In the genomic region with DNA sequence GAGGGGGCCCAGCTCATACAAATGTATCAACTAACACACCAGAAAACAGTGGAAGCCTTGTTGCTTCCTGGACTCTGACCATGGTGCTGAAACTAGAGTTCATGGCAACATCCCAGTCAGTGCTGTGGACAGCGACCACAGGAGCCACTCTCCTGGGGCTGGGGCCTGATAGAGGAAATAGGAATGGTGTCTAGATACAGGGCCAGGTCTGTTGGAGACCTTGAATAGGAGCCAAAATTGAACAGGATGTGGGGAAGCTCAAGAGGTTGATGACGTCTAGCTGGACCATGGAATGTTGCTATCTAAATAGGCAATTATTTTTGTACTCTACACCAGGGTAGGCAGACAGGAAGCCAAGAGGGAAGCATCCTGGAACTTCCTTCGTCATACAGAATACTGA, we compare ENCODE assay signal across 1 cellular context.
TF ChIP-seq lines count a peak whose summit lies in the region.

No MANE protein-coding gene starts in this region.

TF ChIP-seq in K562, 482 proteins besides CTCF, POLR2A, EP300 and RAD21 (continued from another document and continues in another):
- TF ChIP-seq PATZ1 (CRISPR knock-in tag; IDR thresholded peaks at IDR 0.05; ENCODE audit: borderline replicate concordance) (no peak), ZNF445 (CRISPR knock-in tag; IDR thresholded peaks at IDR 0.05; ENCODE audit: low read depth) (no peak), JUND (IDR thresholded peaks at IDR 0.05; ENCODE audit: borderline replicate concordance, low read depth, low read length) (0 out of 2 replicates have a peak, but pooled peaks have one; percentile 9), JUND (tag; IDR thresholded peaks at IDR 0.05; ENCODE audit: borderline replicate concordance, low read depth, low read length) (0 out of 3 replicates have a peak, but pooled peaks have one; percentile 18), MBD2 (IDR thresholded peaks at IDR 0.05; ENCODE audit: borderline replicate concordance, low read depth) (no peak), ZNF696 (CRISPR knock-in tag; conservative IDR thresholded peaks at IDR 0.05) (no peak), TEAD1 (CRISPR knock-in tag; IDR thresholded peaks at IDR 0.05) (peak; percentile 29 to 67; a peak in 1 of 4 replicates), NR3C1 (CRISPR knock-in tag; IDR thresholded peaks at IDR 0.05) (peak; percentile 87; the same call in 1 of the 2 replicates), NFIX (CRISPR knock-in tag; IDR thresholded peaks at IDR 0.05; ENCODE audit: low read depth) (no peak), CHD1 (IDR thresholded peaks at IDR 0.05; ENCODE audit: low read length) (no peak), CREB1 (IDR thresholded peaks at IDR 0.05) (no peak), CREB1 (CRISPR knock-in tag; IDR thresholded peaks at IDR 0.05) (peak; percentile 56; the same call in 1 of the 2 replicates), ZNF740 (CRISPR knock-in tag; IDR thresholded peaks at IDR 0.05) (no peak), ZNF740 (tag; IDR thresholded peaks at IDR 0.05) (no peak), ZNF778 (CRISPR knock-in tag; IDR thresholded peaks at IDR 0.05) (no peak), ZNF354B (CRISPR knock-in tag; IDR thresholded peaks at IDR 0.05) (no peak), DNMT1 (IDR thresholded peaks at IDR 0.05) (no peak), ZNF23 (CRISPR knock-in tag; IDR thresholded peaks at IDR 0.05) (no peak), HDAC3 (IDR thresholded peaks at IDR 0.05; ENCODE audit: borderline replicate concordance, partially characterized antibody) (no peak), ESRRA (IDR thresholded peaks at IDR 0.05; ENCODE audit: borderline replicate concordance, low read depth) (no peak), ZC3H8 (IDR thresholded peaks at IDR 0.05) (no peak), TFAM (CRISPR knock-in tag; conservative IDR thresholded peaks at IDR 0.05) (no peak), COPS2 (conservative IDR thresholded peaks at IDR 0.05) (no peak), MLLT1 (IDR thresholded peaks at IDR 0.05) (no peak), MYBL2 (IDR thresholded peaks at IDR 0.05; ENCODE audit: low read depth) (no peak), MYBL2 (CRISPR knock-in tag; IDR thresholded peaks at IDR 0.05; ENCODE audit: borderline replicate concordance) (no peak), KDM2B (CRISPR knock-in tag; IDR thresholded peaks at IDR 0.05) (no peak), HSF4 (CRISPR knock-in tag; IDR thresholded peaks at IDR 0.05; ENCODE audit: borderline replicate concordance) (no peak), NR2C2 (CRISPR knock-in tag; IDR thresholded peaks at IDR 0.05) (peak; percentile 74; the same call in 1 of the 2 replicates), NR2C2 (tag; IDR thresholded peaks at IDR 0.05) (no peak), NCOA1 (IDR thresholded peaks at IDR 0.05; ENCODE audit: low read depth) (peak; percentile 97), EHMT2 (IDR thresholded peaks at IDR 0.05) (peak; percentile 100), LEF1 (IDR thresholded peaks at IDR 0.05) (no peak), POLR2AphosphoS5 (IDR thresholded peaks at IDR 0.05; ENCODE audit: control insufficient read depth, insufficient read depth, low read depth, low read length) (no peak), CC2D1A (IDR thresholded peaks at IDR 0.05) (no peak), FOXK2 (conservative IDR thresholded peaks at IDR 0.05 in 1 of 2, IDR thresholded peaks at IDR 0.05 in 1 of 2; ENCODE audit: low read depth in 2 of 2) (peak; percentile 69 to 84), NR2C1 (IDR thresholded peaks at IDR 0.05) (no peak), NR2C1 (tag; IDR thresholded peaks at IDR 0.05) (peak; percentile 56; the same call in 1 of the 2 replicates), CSDE1 (IDR thresholded peaks at IDR 0.05) (no peak), ELF1 (tag; IDR thresholded peaks at IDR 0.05) (peak; percentile 41; the same call in 1 of the 2 replicates)
- TF ChIP-seq, protein P1, sequence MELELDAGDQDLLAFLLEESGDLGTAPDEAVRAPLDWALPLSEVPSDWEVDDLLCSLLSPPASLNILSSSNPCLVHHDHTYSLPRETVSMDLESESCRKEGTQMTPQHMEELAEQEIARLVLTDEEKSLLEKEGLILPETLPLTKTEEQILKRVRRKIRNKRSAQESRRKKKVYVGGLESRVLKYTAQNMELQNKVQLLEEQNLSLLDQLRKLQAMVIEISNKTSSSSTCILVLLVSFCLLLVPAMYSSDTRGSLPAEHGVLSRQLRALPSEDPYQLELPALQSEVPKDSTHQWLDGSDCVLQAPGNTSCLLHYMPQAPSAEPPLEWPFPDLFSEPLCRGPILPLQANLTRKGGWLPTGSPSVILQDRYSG (tag; conservative IDR thresholded peaks at IDR 0.05; ENCODE audit: low read depth): peak; percentile 88
- TF ChIP-seq, protein P2, sequence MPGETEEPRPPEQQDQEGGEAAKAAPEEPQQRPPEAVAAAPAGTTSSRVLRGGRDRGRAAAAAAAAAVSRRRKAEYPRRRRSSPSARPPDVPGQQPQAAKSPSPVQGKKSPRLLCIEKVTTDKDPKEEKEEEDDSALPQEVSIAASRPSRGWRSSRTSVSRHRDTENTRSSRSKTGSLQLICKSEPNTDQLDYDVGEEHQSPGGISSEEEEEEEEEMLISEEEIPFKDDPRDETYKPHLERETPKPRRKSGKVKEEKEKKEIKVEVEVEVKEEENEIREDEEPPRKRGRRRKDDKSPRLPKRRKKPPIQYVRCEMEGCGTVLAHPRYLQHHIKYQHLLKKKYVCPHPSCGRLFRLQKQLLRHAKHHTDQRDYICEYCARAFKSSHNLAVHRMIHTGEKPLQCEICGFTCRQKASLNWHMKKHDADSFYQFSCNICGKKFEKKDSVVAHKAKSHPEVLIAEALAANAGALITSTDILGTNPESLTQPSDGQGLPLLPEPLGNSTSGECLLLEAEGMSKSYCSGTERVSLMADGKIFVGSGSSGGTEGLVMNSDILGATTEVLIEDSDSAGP (CRISPR knock-in tag; IDR thresholded peaks at IDR 0.05): no peak
- TF ChIP-seq, protein P3, sequence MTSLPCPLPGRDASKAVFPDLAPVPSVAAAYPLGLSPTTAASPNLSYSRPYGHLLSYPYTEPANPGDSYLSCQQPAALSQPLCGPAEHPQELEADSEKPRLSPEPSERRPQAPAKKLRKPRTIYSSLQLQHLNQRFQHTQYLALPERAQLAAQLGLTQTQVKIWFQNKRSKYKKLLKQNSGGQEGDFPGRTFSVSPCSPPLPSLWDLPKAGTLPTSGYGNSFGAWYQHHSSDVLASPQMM (CRISPR knock-in tag; IDR thresholded peaks at IDR 0.05): no peak
- TF ChIP-seq, protein P4, sequence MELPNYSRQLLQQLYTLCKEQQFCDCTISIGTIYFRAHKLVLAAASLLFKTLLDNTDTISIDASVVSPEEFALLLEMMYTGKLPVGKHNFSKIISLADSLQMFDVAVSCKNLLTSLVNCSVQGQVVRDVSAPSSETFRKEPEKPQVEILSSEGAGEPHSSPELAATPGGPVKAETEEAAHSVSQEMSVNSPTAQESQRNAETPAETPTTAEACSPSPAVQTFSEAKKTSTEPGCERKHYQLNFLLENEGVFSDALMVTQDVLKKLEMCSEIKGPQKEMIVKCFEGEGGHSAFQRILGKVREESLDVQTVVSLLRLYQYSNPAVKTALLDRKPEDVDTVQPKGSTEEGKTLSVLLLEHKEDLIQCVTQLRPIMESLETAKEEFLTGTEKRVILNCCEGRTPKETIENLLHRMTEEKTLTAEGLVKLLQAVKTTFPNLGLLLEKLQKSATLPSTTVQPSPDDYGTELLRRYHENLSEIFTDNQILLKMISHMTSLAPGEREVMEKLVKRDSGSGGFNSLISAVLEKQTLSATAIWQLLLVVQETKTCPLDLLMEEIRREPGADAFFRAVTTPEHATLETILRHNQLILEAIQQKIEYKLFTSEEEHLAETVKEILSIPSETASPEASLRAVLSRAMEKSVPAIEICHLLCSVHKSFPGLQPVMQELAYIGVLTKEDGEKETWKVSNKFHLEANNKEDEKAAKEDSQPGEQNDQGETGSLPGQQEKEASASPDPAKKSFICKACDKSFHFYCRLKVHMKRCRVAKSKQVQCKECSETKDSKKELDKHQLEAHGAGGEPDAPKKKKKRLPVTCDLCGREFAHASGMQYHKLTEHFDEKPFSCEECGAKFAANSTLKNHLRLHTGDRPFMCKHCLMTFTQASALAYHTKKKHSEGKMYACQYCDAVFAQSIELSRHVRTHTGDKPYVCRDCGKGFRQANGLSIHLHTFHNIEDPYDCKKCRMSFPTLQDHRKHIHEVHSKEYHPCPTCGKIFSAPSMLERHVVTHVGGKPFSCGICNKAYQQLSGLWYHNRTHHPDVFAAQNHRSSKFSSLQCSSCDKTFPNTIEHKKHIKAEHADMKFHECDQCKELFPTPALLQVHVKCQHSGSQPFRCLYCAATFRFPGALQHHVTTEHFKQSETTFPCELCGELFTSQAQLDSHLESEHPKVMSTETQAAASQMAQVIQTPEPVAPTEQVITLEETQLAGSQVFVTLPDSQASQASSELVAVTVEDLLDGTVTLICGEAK (IDR thresholded peaks at IDR 0.05): peak; percentile 87
- TF ChIP-seq, protein P4 (CRISPR knock-in tag; IDR thresholded peaks at IDR 0.05): no peak
- TF ChIP-seq, protein P5, sequence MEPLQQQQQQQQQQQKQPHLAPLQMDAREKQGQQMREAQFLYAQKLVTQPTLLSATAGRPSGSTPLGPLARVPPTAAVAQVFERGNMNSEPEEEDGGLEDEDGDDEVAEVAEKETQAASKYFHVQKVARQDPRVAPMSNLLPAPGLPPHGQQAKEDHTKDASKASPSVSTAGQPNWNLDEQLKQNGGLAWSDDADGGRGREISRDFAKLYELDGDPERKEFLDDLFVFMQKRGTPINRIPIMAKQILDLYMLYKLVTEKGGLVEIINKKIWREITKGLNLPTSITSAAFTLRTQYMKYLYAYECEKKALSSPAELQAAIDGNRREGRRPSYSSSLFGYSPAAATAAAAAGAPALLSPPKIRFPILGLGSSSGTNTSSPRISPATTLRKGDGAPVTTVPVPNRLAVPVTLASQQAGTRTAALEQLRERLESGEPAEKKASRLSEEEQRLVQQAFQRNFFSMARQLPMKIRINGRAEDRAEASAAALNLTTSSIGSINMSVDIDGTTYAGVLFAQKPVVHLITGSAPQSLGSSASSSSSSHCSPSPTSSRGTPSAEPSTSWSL (CRISPR knock-in tag; IDR thresholded peaks at IDR 0.05; ENCODE audit: borderline replicate concordance): no peak
